8 cellular contexts compared by ENCODE assay signal in genomic region chr13:48411281-48412099, GRCh38. TPM values are rescaled to one million over a fixed set of nuclear protein-coding genes. Genes with fewer than 3 reads are reported as not detected.
DNase-seq lines count a peak whose midpoint lies in the region; ATAC-seq and TF ChIP-seq lines count a peak whose summit lies in the region.

No MANE protein-coding gene starts in this region.

- ATAC-seq in GM18868 (IDR thresholded peaks at IDR 0.05; ENCODE audit: unreplicated experiment) (peak; percentile 41), foreskin keratinocyte (peak; percentile 18), GM19324 (IDR thresholded peaks at IDR 0.05; ENCODE audit: low FRiP score, unreplicated experiment) (no peak)
- peak; percentile 71 for ATAC-seq in activated CD8-positive, alpha-beta T cell treated with anti-CD3 and anti-CD28 coated beads, Interleukin-2, amount 10 ng/mL, durations not matched to agents 7 days and 5 days

- H3K27ac ChIP-seq in foreskin keratinocyte, result peak overlapping the region; percentile 87

- peaks cover 73% of the 10 kb centered on the region for H3K36me3 Mint-ChIP-seq in activated CD8-positive, alpha-beta T cell treated with anti-CD3 and anti-CD28 coated beads, Interleukin-2, amount 10 ng/mL, durations not matched to agents 7 days and 5 days (ENCODE audit: low read depth)
- H3K36me3 Mint-ChIP-seq in progenitor cell of endocrine pancreas (ENCODE audit: insufficient read depth), result peaks cover 8% of the 10 kb centered on the region

- H3K4me1 Mint-ChIP-seq in activated CD8-positive, alpha-beta T cell treated with anti-CD3 and anti-CD28 coated beads, Interleukin-2, amount 10 ng/mL, durations not matched to agents 7 days and 5 days (ENCODE audit: low read depth), result peaks cover 51% of the 10 kb centered on the region
- H3K4me1 Mint-ChIP-seq in progenitor cell of endocrine pancreas (ENCODE audit: low read depth), result peaks cover 25% of the 10 kb centered on the region

- peaks cover 26% of the 10 kb centered on the region for H3K4me1 ChIP-seq in foreskin keratinocyte

- H3K27me3 Mint-ChIP-seq in activated CD8-positive, alpha-beta T cell treated with anti-CD3 and anti-CD28 coated beads, Interleukin-2, amount 10 ng/mL, durations not matched to agents 7 days and 5 days (ENCODE audit: low read depth), result no peaks in the 10 kb centered on the region
- H3K27me3 Mint-ChIP-seq in progenitor cell of endocrine pancreas, result no peaks in the 10 kb centered on the region

- CTCF ChIA-PET in activated CD8-positive, alpha-beta T cell treated with anti-CD3 and anti-CD28 coated beads, Interleukin-2, amount 10 ng/mL, durations not matched to agents 7 days and 5 days (lab: Charles Lee), result interaction anchor here (0.9 kb wide), 1 partner anchor 168 kb away, joined by 7 read pairs; no protein-coding TSS in a partner anchor

- H3K9me3 Mint-ChIP-seq in activated CD8-positive, alpha-beta T cell treated with anti-CD3 and anti-CD28 coated beads, Interleukin-2, amount 10 ng/mL, durations not matched to agents 7 days and 5 days (ENCODE audit: insufficient read depth), result no peaks in the 10 kb centered on the region
- H3K9me3 Mint-ChIP-seq in progenitor cell of endocrine pancreas (ENCODE audit: low read depth), result no peaks in the 10 kb centered on the region

- peak overlapping the region; percentile 94 for H3K27ac Mint-ChIP-seq in activated CD8-positive, alpha-beta T cell treated with anti-CD3 and anti-CD28 coated beads, Interleukin-2, amount 10 ng/mL, durations not matched to agents 7 days and 5 days
- peak overlapping the region; percentile 99 for H3K27ac Mint-ChIP-seq in progenitor cell of endocrine pancreas

- DNase-seq in activated CD8-positive, alpha-beta T cell treated with anti-CD3 and anti-CD28 coated beads, Interleukin-2, amount 10 ng/mL, durations not matched to agents 7 days and 5 days, result peak; percentile 57
- DNase-seq in foreskin keratinocyte, result peak in 1 of 2 donors; percentile 42
- DNase-seq in progenitor cell of endocrine pancreas (ENCODE audit: low spot score, unreplicated experiment), result no peak
- no peak for DNase-seq in NCI-H1092 treated with DMSO at 0.1 percent for 48 hours (lab: John Stamatoyannopoulos, UW)
- no peak for DNase-seq in anterior cingulate cortex (lab: John Stamatoyannopoulos, UW)
- no peak for DNase-seq in GM20000 (ENCODE audit: low spot score)

- H3K27me3 ChIP-seq in foreskin keratinocyte, result no peaks in the 10 kb centered on the region

- POLR2A ChIA-PET in activated CD8-positive, alpha-beta T cell treated with anti-CD3 and anti-CD28 coated beads, Interleukin-2, amount 10 ng/mL, durations not matched to agents 7 days and 5 days (lab: Charles Lee), result interaction anchor here (2.3 kb wide), 1 partner anchor 122 kb away, joined by 10 read pairs; the partner anchor contains the start of gene RCBTB2

- no peak for TF ChIP-seq CTCF in foreskin keratinocyte (conservative IDR thresholded peaks at IDR 0.05)
- TF ChIP-seq CTCF in progenitor cell of endocrine pancreas (IDR thresholded peaks at IDR 0.05; ENCODE audit: unreplicated experiment), result no peak
- TF ChIP-seq CTCF in GM20000 (IDR thresholded peaks at IDR 0.05; ENCODE audit: extremely low read depth, missing control alignments), result no peak

- H3K4me3 Mint-ChIP-seq in activated CD8-positive, alpha-beta T cell treated with anti-CD3 and anti-CD28 coated beads, Interleukin-2, amount 10 ng/mL, durations not matched to agents 7 days and 5 days, result peak overlapping the region; percentile 96
- peak overlapping the region; percentile 96 for H3K4me3 Mint-ChIP-seq in progenitor cell of endocrine pancreas (ENCODE audit: low read depth)

RNA-seq across cellular contexts. Expression of gene LPAR6, which starts 1.4 kb away (rescaled TPM):
- total RNA-seq in activated CD8-positive, alpha-beta T cell treated with anti-CD3 and anti-CD28 coated beads, Interleukin-2, amount 10 ng/mL, durations not matched to agents 7 days and 5 days, result 10 to 100 TPM; 47.6 to 50.3 TPM
- 4.7 and 6.3 TPM in 2 replicates for total RNA-seq in foreskin keratinocyte
- 4.0 and 6.5 TPM in 2 replicates for polyA plus RNA-seq in foreskin keratinocyte
- 27.2 and 27.7 TPM in 2 replicates for total RNA-seq in progenitor cell of endocrine pancreas
